In genomic region chr4:77538144-77538543, GRCh38 we compare ENCODE assay signal across 11 cellular contexts.
A peak's percentile ranks its signal among the peaks of the same experiment; 100 is the strongest.
DNase-seq lines count a peak whose midpoint lies in the region; ATAC-seq and TF ChIP-seq lines count a peak whose summit lies in the region.
"Had no signal": no experiment of that assay in that cellular context is flagged by ENCODE, and none has a peak within 500 bp of the region (broad histone marks: within the 10 kb centered on the region; RNA-seq: fewer than 3 reads in every experiment).

No MANE protein-coding gene starts in this region.

- no peak overlapping the region for H3K4ac ChIP-seq in mesenchymal stem cell (ENCODE audit: low read depth in 1 of 2, low read length in 2 of 2)

- no peaks in the 10 kb centered on the region for H3K27me3 ChIP-seq in body of pancreas
- H3K27me3 ChIP-seq in mesenchymal stem cell (ENCODE audit: control insufficient read depth in 1 of 2, insufficient read depth in 1 of 2, low read length in 2 of 2), result peaks cover 25 to 37% of the 10 kb centered on the region in 2 experiments
- no peaks in the 10 kb centered on the region for H3K27me3 ChIP-seq in A673 (replicated peaks; ENCODE audit: insufficient read depth, low read depth, low read length, poor library complexity)

- H3K27ac ChIP-seq in body of pancreas, result peak overlapping the region in 2 of 4 donors; percentile 41 to 57
- no peak overlapping the region for H3K27ac ChIP-seq in mesenchymal stem cell (ENCODE audit: low read length, poor library complexity, severe bottlenecking)
- no peak overlapping the region for H3K27ac ChIP-seq in A673 (ENCODE audit: low read depth, low read length, poor library complexity, severe bottlenecking)

- no peaks in the 10 kb centered on the region for H3K36me3 Mint-ChIP-seq in activated CD8-positive, alpha-beta memory T cell treated with anti-CD3 and anti-CD28 coated beads, Interleukin-2, amount 10 ng/mL, durations not matched to agents 7 days and 5 days

- ATAC-seq in body of pancreas (peak; percentile 86), HG03469 (IDR thresholded peaks at IDR 0.05; ENCODE audit: unreplicated experiment) (no peak), SK-N-SH treated with all-trans-retinoic acid at 6 μM for 48 hours (no peak)
- no peak for ATAC-seq in activated CD8-positive, alpha-beta memory T cell treated with anti-CD3 and anti-CD28 coated beads, Interleukin-2, amount 10 ng/mL, durations not matched to agents 7 days and 5 days
- ATAC-seq: stimulated activated naive B cell treated with anti-CD40 and anti-IgM and Interleukin-4, amounts not matched to agents 10 μg/mL and 1 μg/mL and 100 μg/mL, for 72 hours had no signal

- no peak overlapping the region for H2BK15ac ChIP-seq in mesenchymal stem cell (ENCODE audit: low read depth, poor library complexity, severe bottlenecking)

- H3K4me3 ChIP-seq in body of pancreas (no peak overlapping the region), mesenchymal stem cell (ENCODE audit: insufficient read depth in 1 of 2, low read depth in 1 of 2, low read length in 2 of 2) (no peak overlapping the region), A673 (ENCODE audit: low read depth, low read length, poor library complexity, severe bottlenecking) (no peak overlapping the region)

- peaks cover 44% of the 10 kb centered on the region for H3K27me3 Mint-ChIP-seq in activated CD8-positive, alpha-beta memory T cell treated with anti-CD3 and anti-CD28 coated beads, Interleukin-2, amount 10 ng/mL, durations not matched to agents 7 days and 5 days
- H3K27me3 Mint-ChIP-seq: stimulated activated naive B cell treated with anti-CD40 and anti-IgM and Interleukin-4, amounts not matched to agents 10 μg/mL and 1 μg/mL and 100 μg/mL, for 72 hours had no signal

- no peak overlapping the region for H4K8ac ChIP-seq in mesenchymal stem cell (ENCODE audit: low read length)

- no peak overlapping the region for H3K14ac ChIP-seq in mesenchymal stem cell (ENCODE audit: low read length in 2 of 2)

- H2AK5ac ChIP-seq in mesenchymal stem cell (ENCODE audit: low read length, severe bottlenecking), result no peak overlapping the region

- no peak overlapping the region for H3K4me3 Mint-ChIP-seq in activated CD8-positive, alpha-beta memory T cell treated with anti-CD3 and anti-CD28 coated beads, Interleukin-2, amount 10 ng/mL, durations not matched to agents 7 days and 5 days
- H3K4me3 Mint-ChIP-seq: stimulated activated naive B cell treated with anti-CD40 and anti-IgM and Interleukin-4, amounts not matched to agents 10 μg/mL and 1 μg/mL and 100 μg/mL, for 72 hours had no signal

- H2AFZ ChIP-seq in mesenchymal stem cell (ENCODE audit: low read depth, low read length), result no peak overlapping the region

- no peak overlapping the region for H3K23ac ChIP-seq in mesenchymal stem cell (ENCODE audit: low read length in 2 of 2)

- no peak for TF ChIP-seq POLR2A in body of pancreas (IDR thresholded peaks at IDR 0.05)

- no peak overlapping the region for H4K91ac ChIP-seq in mesenchymal stem cell (ENCODE audit: low read length)

- no peak overlapping the region for H2BK120ac ChIP-seq in mesenchymal stem cell (ENCODE audit: low read depth, low read length)

- H3K4me2 ChIP-seq in mesenchymal stem cell (ENCODE audit: low read length, poor library complexity, severe bottlenecking), result no peak overlapping the region

- no peak overlapping the region for H2BK12ac ChIP-seq in mesenchymal stem cell (ENCODE audit: low read length in 2 of 2)

- CTCF ChIA-PET in activated CD8-positive, alpha-beta memory T cell treated with anti-CD3 and anti-CD28 coated beads, Interleukin-2, amount 10 ng/mL, durations not matched to agents 7 days and 5 days (lab: Charles Lee), result interaction anchor here (0.7 to 1.1 kb wide), 3 partner anchors 12 to 124 kb away, joined by 3 read pairs; no protein-coding TSS in a partner anchor
- CTCF ChIA-PET in A673 (lab: Charles Lee), result no interaction called here

- BruUV-seq in A673 (replicated peaks; lab: Mats Ljungman, UMichigan), result no TSS peak

- no peaks in the 10 kb centered on the region for H3K36me3 ChIP-seq in body of pancreas (replicated peaks in 1 of 2; ENCODE audit: insufficient read depth in 1 of 2, low read depth in 2 of 2)
- H3K36me3 ChIP-seq in mesenchymal stem cell (ENCODE audit: control insufficient read depth in 1 of 2, insufficient read depth in 2 of 2, low read depth in 1 of 2, low read length in 2 of 2), result no peaks in the 10 kb centered on the region
- no peaks in the 10 kb centered on the region for H3K36me3 ChIP-seq in A673 (ENCODE audit: insufficient read depth, low read length, poor library complexity, severe bottlenecking)

- H3K9ac ChIP-seq in mesenchymal stem cell (ENCODE audit: low read length), result no peak overlapping the region

- no peaks in the 10 kb centered on the region for H3K9me3 ChIP-seq in body of pancreas
- peaks cover 2% of the 10 kb centered on the region for H3K9me3 ChIP-seq in mesenchymal stem cell (ENCODE audit: control insufficient read depth, low read length)
- no peaks in the 10 kb centered on the region for H3K9me3 ChIP-seq in A673 (ENCODE audit: low read depth, low read length, poor library complexity, severe bottlenecking)

- no peaks in the 10 kb centered on the region for H3K9me3 Mint-ChIP-seq in activated CD8-positive, alpha-beta memory T cell treated with anti-CD3 and anti-CD28 coated beads, Interleukin-2, amount 10 ng/mL, durations not matched to agents 7 days and 5 days (ENCODE audit: low read depth)

- H3K4me1 ChIP-seq in body of pancreas (peaks cover 23% of the 10 kb centered on the region), mesenchymal stem cell (ENCODE audit: control insufficient read depth, insufficient read depth, low read depth, low read length) (peaks cover 6% of the 10 kb centered on the region), A673 (ENCODE audit: insufficient read depth, low read length, poor library complexity, severe bottlenecking) (no peaks in the 10 kb centered on the region)

- intact Hi-C loops in body of pancreas (cut with DNase I) (no loop called here), A673 (cut with micrococcal nuclease; ENCODE audit: unreplicated experiment) (no loop called here)

- peak; percentile 68 for DNase-seq in COLO829 (ENCODE audit: low spot score)
- peak; percentile 39 for DNase-seq in HT-29 (ENCODE audit: low spot score)
- peak in 1 of 4 donors; percentile 11 for DNase-seq in body of pancreas
- peak; percentile 57 for DNase-seq in mesenchymal stem cell
- no peak for DNase-seq in activated CD8-positive, alpha-beta memory T cell treated with anti-CD3 and anti-CD28 coated beads, Interleukin-2, amount 10 ng/mL, durations not matched to agents 7 days and 5 days
- DNase-seq in A673 (ENCODE audit: low spot score), result no peak
- DNase-seq: activated CD4-positive, alpha-beta T cell treated with anti-CD3 and anti-CD28 coated beads, Interleukin-2, amount 50 U/mL, for 48 hours; GF-D8; stimulated activated naive B cell treated with anti-CD40 and anti-IgM and Interleukin-4, amounts not matched to agents 10 μg/mL and 1 μg/mL and 100 μg/mL, for 72 hours had no signal

- H3K27ac Mint-ChIP-seq in activated CD8-positive, alpha-beta memory T cell treated with anti-CD3 and anti-CD28 coated beads, Interleukin-2, amount 10 ng/mL, durations not matched to agents 7 days and 5 days, result no peak overlapping the region
- H3K27ac Mint-ChIP-seq: stimulated activated naive B cell treated with anti-CD40 and anti-IgM and Interleukin-4, amounts not matched to agents 10 μg/mL and 1 μg/mL and 100 μg/mL, for 72 hours had no signal

- H2BK5ac ChIP-seq in mesenchymal stem cell (ENCODE audit: low read depth, low read length, poor library complexity, severe bottlenecking), result no peak overlapping the region

- POLR2A ChIA-PET in A673 (lab: Charles Lee; ENCODE audit: low non-redundant PET), result no interaction called here

- H3K79me1 ChIP-seq in mesenchymal stem cell (replicated peaks; ENCODE audit: low read length, poor library complexity, severe bottlenecking), result no peaks in the 10 kb centered on the region

- no peak for TF ChIP-seq CTCF in body of pancreas (IDR thresholded peaks at IDR 0.05)
- no peak for TF ChIP-seq CTCF in A673 (conservative IDR thresholded peaks at IDR 0.05; ENCODE audit: low read depth, low read length)

- H3K18ac ChIP-seq in mesenchymal stem cell (ENCODE audit: low read depth in 1 of 2, low read length in 2 of 2), result no peak overlapping the region

- peaks cover 12% of the 10 kb centered on the region for H3K4me1 Mint-ChIP-seq in activated CD8-positive, alpha-beta memory T cell treated with anti-CD3 and anti-CD28 coated beads, Interleukin-2, amount 10 ng/mL, durations not matched to agents 7 days and 5 days
- H3K4me1 Mint-ChIP-seq: stimulated activated naive B cell treated with anti-CD40 and anti-IgM and Interleukin-4, amounts not matched to agents 10 μg/mL and 1 μg/mL and 100 μg/mL, for 72 hours had no signal

TF ChIP-seq in SK-N-SH treated with all-trans-retinoic acid at 6 μM for 48 hours, 23 proteins besides CTCF, POLR2A, EP300 and RAD21 (continues in another document):
- TF ChIP-seq SNAI2 (CRISPR knock-in tag; IDR thresholded peaks at IDR 0.05) (no peak), ZFP30 (CRISPR knock-in tag; IDR thresholded peaks at IDR 0.05) (no peak), ZNF8 (CRISPR knock-in tag; IDR thresholded peaks at IDR 0.05) (no peak), ARNTL (CRISPR knock-in tag; IDR thresholded peaks at IDR 0.05; ENCODE audit: borderline replicate concordance, low read depth) (no peak), ZFP3 (CRISPR knock-in tag; IDR thresholded peaks at IDR 0.05) (no peak), POU6F1 (CRISPR knock-in tag; IDR thresholded peaks at IDR 0.05; ENCODE audit: borderline replicate concordance, low read depth) (no peak), OSR1 (CRISPR knock-in tag; IDR thresholded peaks at IDR 0.05) (no peak), CSDC2 (CRISPR knock-in tag; IDR thresholded peaks at IDR 0.05) (no peak), ZNF70 (CRISPR knock-in tag; IDR thresholded peaks at IDR 0.05) (no peak), PPARA (CRISPR knock-in tag; IDR thresholded peaks at IDR 0.05; ENCODE audit: borderline replicate concordance) (no peak)

Comparison
In these comparisons a context has a peak if more than half of its experiments do, and no peak if none do; other contexts are left out.
1. DNase-seq: peak in COLO829 (single experiment), HT-29 (single experiment) and mesenchymal stem cell (single experiment); none in activated CD8-positive, alpha-beta memory T cell treated with anti-CD3 and anti-CD28 coated beads, Interleukin-2, amount 10 ng/mL, durations not matched to agents 7 days and 5 days (single experiment) and A673 (single experiment).